14 cellular contexts compared by ENCODE assay signal in genomic region chr9:21611896-21612295, GRCh38.
DNase-seq lines count a peak whose midpoint lies in the region; ATAC-seq and TF ChIP-seq lines count a peak whose summit lies in the region.
"Had no signal": no experiment of that assay in that cellular context is flagged by ENCODE, and none has a peak within 500 bp of the region (broad histone marks: within the 10 kb centered on the region; RNA-seq: fewer than 3 reads in every experiment).

No MANE protein-coding gene starts in this region.

- no peak for TF ChIP-seq POLR2A in tibial nerve (IDR thresholded peaks at IDR 0.05)

- H3K4me3 Mint-ChIP-seq in activated T-cell treated with anti-CD3 and anti-CD28 coated beads, Interleukin-2, amount 50 U/mL, for 4 hours = no peak overlapping the region
- H3K4me3 Mint-ChIP-seq: dendritic cell treated with granulocyte-macrophage colony-stimulating factor and Interleukin-4, amounts not matched to agents 40 ng/mL and 50 ng/mL, for 4 days; H9 had no signal

- no peaks in the 10 kb centered on the region for H3K27me3 Mint-ChIP-seq in activated T-cell treated with anti-CD3 and anti-CD28 coated beads, Interleukin-2, amount 50 U/mL, for 4 hours (ENCODE audit: low read depth)

- ATAC-seq in activated T-cell treated with anti-CD3 and anti-CD28 coated beads, Interleukin-2, amount 50 U/mL, for 4 hours = peak; percentile 79 to 88
- peak; percentile 63 for ATAC-seq in foreskin keratinocyte
- ATAC-seq: lower lobe of right lung had no signal

- H3K36me3 ChIP-seq in tibial nerve = no peaks in the 10 kb centered on the region
- H3K36me3 ChIP-seq: lower lobe of right lung, WERI-Rb-1 had no signal

- H3K4me1 Mint-ChIP-seq in activated T-cell treated with anti-CD3 and anti-CD28 coated beads, Interleukin-2, amount 50 U/mL, for 4 hours (ENCODE audit: low read depth) = peaks cover 57% of the 10 kb centered on the region

- no peak overlapping the region for H3K4me3 ChIP-seq in tibial nerve
- H3K4me3 ChIP-seq: lower lobe of right lung had no signal

- H3K4me1 ChIP-seq in foreskin keratinocyte (peaks cover 34% of the 10 kb centered on the region), tibial nerve (no peaks in the 10 kb centered on the region)
- H3K4me1 ChIP-seq: lower lobe of right lung had no signal

- WGBS in tibial nerve, 2 donors = 75 to 81% methylated on average over 1 of the region's 1 CpG

- no peaks in the 10 kb centered on the region for H3K27me3 ChIP-seq in foreskin keratinocyte
- no peaks in the 10 kb centered on the region for H3K27me3 ChIP-seq in tibial nerve

- no peak for TF ChIP-seq EP300 in tibial nerve (IDR thresholded peaks at IDR 0.05)

- peak overlapping the region; percentile 37 for H3K27ac ChIP-seq in foreskin keratinocyte
- no peak overlapping the region for H3K27ac ChIP-seq in tibial nerve
- H3K27ac ChIP-seq: lower lobe of right lung, WERI-Rb-1 had no signal

- no peaks in the 10 kb centered on the region for H3K9me3 Mint-ChIP-seq in activated T-cell treated with anti-CD3 and anti-CD28 coated beads, Interleukin-2, amount 50 U/mL, for 4 hours
- H3K9me3 Mint-ChIP-seq: dendritic cell treated with granulocyte-macrophage colony-stimulating factor and Interleukin-4, amounts not matched to agents 40 ng/mL and 50 ng/mL, for 4 days; H9 had no signal

- TF ChIP-seq CTCF in foreskin keratinocyte (conservative IDR thresholded peaks at IDR 0.05) (no peak), tibial nerve (IDR thresholded peaks at IDR 0.05) (no peak)

- no peaks in the 10 kb centered on the region for H3K9me3 ChIP-seq in tibial nerve
- H3K9me3 ChIP-seq: lower lobe of right lung had no signal

- H3K36me3 Mint-ChIP-seq in activated T-cell treated with anti-CD3 and anti-CD28 coated beads, Interleukin-2, amount 50 U/mL, for 4 hours (ENCODE audit: insufficient read depth) = no peaks in the 10 kb centered on the region

- peak; percentile 23 for DNase-seq in activated naive CD4-positive, alpha-beta T cell treated with Interleukin-2 at 50 U/mL for 16 hours
- DNase-seq in activated naive CD4-positive, alpha-beta T cell (lab: John Stamatoyannopoulos, UW) = no peak
- DNase-seq in activated T-cell treated with anti-CD3 and anti-CD28 coated beads, Interleukin-2, amount 50 U/mL, for 4 hours = peak; percentile 29
- peak; percentile 77 to 88 for DNase-seq in foreskin keratinocyte
- DNase-seq in stimulated activated naive CD4-positive, alpha-beta T cell treated with Interleukin-2 at 50 U/mL for 16 hours (lab: John Stamatoyannopoulos, UW) = peak; percentile 16
- DNase-seq in DMS153 (lab: John Stamatoyannopoulos, UW) = no peak
- no peak for DNase-seq in NCI-H1092 treated with DMSO at 0.1 percent for 48 hours (lab: John Stamatoyannopoulos, UW)
- no peak for DNase-seq in tibial nerve (ENCODE audit: low spot score in 2 of 2)
- DNase-seq: amygdala, H9, lower lobe of right lung, NCI-H2029 treated with DMSO at 0.1 percent for 48 hours, WERI-Rb-1 had no signal

Comparison
In these comparisons a context has a peak if more than half of its experiments do, and no peak if none do; other contexts are left out.
1. DNase-seq: peak in activated naive CD4-positive, alpha-beta T cell treated with Interleukin-2 at 50 U/mL for 16 hours (single experiment), activated T-cell treated with anti-CD3 and anti-CD28 coated beads, Interleukin-2, amount 50 U/mL, for 4 hours (single experiment), foreskin keratinocyte (2 of 2) and stimulated activated naive CD4-positive, alpha-beta T cell treated with Interleukin-2 at 50 U/mL for 16 hours (single experiment); none in activated naive CD4-positive, alpha-beta T cell (0 of 4), DMS153 (single experiment), NCI-H1092 treated with DMSO at 0.1 percent for 48 hours (single experiment) and tibial nerve (0 of 2).